ENCODE assay signal across 20 cellular contexts in genomic region chr16:15854906-15855703, GRCh38. TPM values are rescaled to one million over a fixed set of nuclear protein-coding genes. Genes with fewer than 3 reads are reported as not detected.
DNase-seq lines count a peak whose midpoint lies in the region; ATAC-seq, FAIRE-seq and TF ChIP-seq lines count a peak whose summit lies in the region.
"Had no signal": no experiment of that assay in that cellular context is flagged by ENCODE, and none has a peak within 500 bp of the region (broad histone marks: within the 10 kb centered on the region; RNA-seq: fewer than 3 reads in every experiment).

No MANE protein-coding gene starts in this region.

- no peak overlapping the region for H3K4me2 ChIP-seq in K562 (ENCODE audit: insufficient read depth, low read length)

- peaks cover 33 to 61% of the 10 kb centered on the region in 2 experiments for H3K27me3 ChIP-seq in K562 (ENCODE audit: control insufficient read depth in 2 of 2, insufficient read depth in 2 of 2, low read length in 2 of 2)

- H3K4me3 ChIP-seq in K562 = no peak overlapping the region
- H3K4me3 ChIP-seq: skin epidermis had no signal

- TF ChIP-seq POLR2A in K562 (conservative IDR thresholded peaks at IDR 0.05) = no peak

- no peak for FAIRE-seq in K562 (lab: Jason Lieb, UNC)
- FAIRE-seq: colon, H1, HTR-8/SVneo had no signal

- no peak overlapping the region for H2AFZ ChIP-seq in K562 (ENCODE audit: low read depth, low read length)

- no peaks in the 10 kb centered on the region for H3K9me3 Mint-ChIP-seq in stimulated activated memory B cell treated with anti-CD40 and anti-IgM and Interleukin-4, amounts not matched to agents 10 μg/mL and 1 μg/mL and 100 μg/mL, for 72 hours
- H3K9me3 Mint-ChIP-seq in activated CD8-positive, alpha-beta memory T cell treated with anti-CD3 and anti-CD28 coated beads, Interleukin-2, amount 10 ng/mL, durations not matched to agents 7 days and 5 days (ENCODE audit: low read depth) = no peaks in the 10 kb centered on the region
- H3K9me3 Mint-ChIP-seq: T-cell had no signal

- POLR2A ChIA-PET in K562 (lab: Yijun Ruan, JAX) = no interaction called here

- WGBS in K562 (ENCODE audit: insufficient coverage, low coverage, missing lambda C conversion rate) = 4% methylated on average over 15 of the region's 15 CpGs

- in situ Hi-C loops in K562 (cut with MboI) = no loop called here

- H3K27ac Mint-ChIP-seq in stimulated activated memory B cell treated with anti-CD40 and anti-IgM and Interleukin-4, amounts not matched to agents 10 μg/mL and 1 μg/mL and 100 μg/mL, for 72 hours = no peak overlapping the region
- H3K27ac Mint-ChIP-seq in activated CD8-positive, alpha-beta memory T cell treated with anti-CD3 and anti-CD28 coated beads, Interleukin-2, amount 10 ng/mL, durations not matched to agents 7 days and 5 days = no peak overlapping the region
- H3K27ac Mint-ChIP-seq: T-cell had no signal

- no peak for TF ChIP-seq RAD21 in K562 (CRISPR knock-in tag; conservative IDR thresholded peaks at IDR 0.05 in 1 of 2, IDR thresholded peaks at IDR 0.05 in 1 of 2)

- H3K9me3 ChIP-seq in K562 (replicated peaks; ENCODE audit: control insufficient read depth, insufficient read depth, low read depth, low read length) = no peaks in the 10 kb centered on the region
- H3K9me3 ChIP-seq: tibial nerve had no signal

- no peak for DNase-seq in K562 (ENCODE audit: extremely low read depth in 1 of 4, low spot score in 3 of 4)
- DNase-seq in NCI-H774 (lab: John Stamatoyannopoulos, UW) = no peak
- DNase-seq in stimulated activated CD4-positive, alpha-beta T cell treated with anti-CD3 and anti-CD28 coated beads, Interleukin-4, amount 100 ng/mL, for 4 hours = no peak
- no peak for DNase-seq in activated CD8-positive, alpha-beta memory T cell treated with anti-CD3 and anti-CD28 coated beads, Interleukin-2, amount 10 ng/mL, durations not matched to agents 7 days and 5 days
- DNase-seq in hepatic stellate cell (ENCODE audit: low spot score) = no peak
- DNase-seq: activated CD4-positive, CD25-positive, alpha-beta regulatory T cell treated with anti-CD3 and anti-CD28 coated beads, Interleukin-2, amount 50 U/mL, for 72 hours; activated T-cell treated with anti-CD3 and anti-CD28 coated beads, Interleukin-2, amount 50 U/mL, for 1 hour; hippocampal formation; NCI-H446; T-cell had no signal

- no peaks in the 10 kb centered on the region for H3K9me1 ChIP-seq in K562 (ENCODE audit: control insufficient read depth, insufficient read depth, low read length)

- ATAC-seq in GM18502 (IDR thresholded peaks at IDR 0.05; ENCODE audit: poor library complexity, unreplicated experiment) = peak; percentile 16
- ATAC-seq in HG02642 (IDR thresholded peaks at IDR 0.05; ENCODE audit: poor library complexity, unreplicated experiment) = peak; percentile 18
- no peak for ATAC-seq in K562
- ATAC-seq in stimulated activated memory B cell treated with anti-CD40 and anti-IgM and Interleukin-4, amounts not matched to agents 10 μg/mL and 1 μg/mL and 100 μg/mL, for 72 hours = no peak
- no peak for ATAC-seq in activated CD8-positive, alpha-beta memory T cell treated with anti-CD3 and anti-CD28 coated beads, Interleukin-2, amount 10 ng/mL, durations not matched to agents 7 days and 5 days
- ATAC-seq: Panc1, T-cell had no signal

- CTCF ChIA-PET in K562 (lab: Yijun Ruan, JAX; ENCODE audit: low intra/inter-chr PET ratio) = no interaction called here
- CTCF ChIA-PET in activated CD8-positive, alpha-beta memory T cell treated with anti-CD3 and anti-CD28 coated beads, Interleukin-2, amount 10 ng/mL, durations not matched to agents 7 days and 5 days (lab: Charles Lee) = interaction anchor here (0.6 kb wide), 2 partner anchors 86 to 864 kb away, joined by 3 to 4 read pairs; no protein-coding TSS in a partner anchor

- H3K36me3 ChIP-seq in K562 (ENCODE audit: control insufficient read depth, insufficient read depth, low read length) = no peaks in the 10 kb centered on the region
- H3K36me3 ChIP-seq: tibial nerve had no signal

- peak overlapping the region; percentile 57 for H3K4me3 Mint-ChIP-seq in stimulated activated memory B cell treated with anti-CD40 and anti-IgM and Interleukin-4, amounts not matched to agents 10 μg/mL and 1 μg/mL and 100 μg/mL, for 72 hours
- no peak overlapping the region for H3K4me3 Mint-ChIP-seq in activated CD8-positive, alpha-beta memory T cell treated with anti-CD3 and anti-CD28 coated beads, Interleukin-2, amount 10 ng/mL, durations not matched to agents 7 days and 5 days
- H3K4me3 Mint-ChIP-seq: T-cell had no signal

- H3K27me3 Mint-ChIP-seq in stimulated activated memory B cell treated with anti-CD40 and anti-IgM and Interleukin-4, amounts not matched to agents 10 μg/mL and 1 μg/mL and 100 μg/mL, for 72 hours = peaks cover 22% of the 10 kb centered on the region
- peaks cover 50% of the 10 kb centered on the region for H3K27me3 Mint-ChIP-seq in activated CD8-positive, alpha-beta memory T cell treated with anti-CD3 and anti-CD28 coated beads, Interleukin-2, amount 10 ng/mL, durations not matched to agents 7 days and 5 days

- no peaks in the 10 kb centered on the region for H4K20me1 ChIP-seq in K562 (replicated peaks; ENCODE audit: control insufficient read depth, insufficient read depth, low read length)

- H3K27ac ChIP-seq in K562 (ENCODE audit: extremely low read depth, low read depth, low read length) = no peak overlapping the region
- H3K27ac ChIP-seq: skin epidermis had no signal

- H3K9ac ChIP-seq in K562 (ENCODE audit: insufficient read depth in 1 of 2, low read depth in 2 of 2, low read length in 2 of 2) = no peak overlapping the region

- H3K36me3 Mint-ChIP-seq in stimulated activated memory B cell treated with anti-CD40 and anti-IgM and Interleukin-4, amounts not matched to agents 10 μg/mL and 1 μg/mL and 100 μg/mL, for 72 hours = no peaks in the 10 kb centered on the region
- peaks cover 2% of the 10 kb centered on the region for H3K36me3 Mint-ChIP-seq in activated CD8-positive, alpha-beta memory T cell treated with anti-CD3 and anti-CD28 coated beads, Interleukin-2, amount 10 ng/mL, durations not matched to agents 7 days and 5 days

- H3K4me1 Mint-ChIP-seq in stimulated activated memory B cell treated with anti-CD40 and anti-IgM and Interleukin-4, amounts not matched to agents 10 μg/mL and 1 μg/mL and 100 μg/mL, for 72 hours = peaks cover 28% of the 10 kb centered on the region
- peaks cover 8% of the 10 kb centered on the region for H3K4me1 Mint-ChIP-seq in activated CD8-positive, alpha-beta memory T cell treated with anti-CD3 and anti-CD28 coated beads, Interleukin-2, amount 10 ng/mL, durations not matched to agents 7 days and 5 days

- peaks cover 0 to 13% of the 10 kb centered on the region in 2 experiments; a peak in 2 of 5 replicates for H3K4me1 ChIP-seq in K562 (replicated peaks in 1 of 2; ENCODE audit: control insufficient read depth in 2 of 2, insufficient read depth in 2 of 2, low read length in 2 of 2)

- no peaks in the 10 kb centered on the region for H3K79me2 ChIP-seq in K562 (ENCODE audit: control insufficient read depth, insufficient read depth, low read length)

- no peak for TF ChIP-seq EP300 in K562 (IDR thresholded peaks at IDR 0.05; ENCODE audit: low read length)

- intact Hi-C loops in K562 (cut with micrococcal nuclease) = no loop called here

- TF ChIP-seq CTCF in K562 (IDR thresholded peaks at IDR 0.05 in 2 of 3, conservative IDR thresholded peaks at IDR 0.05 in 1 of 3; ENCODE audit: insufficient read depth in 2 of 3, low read depth in 1 of 3, low read length in 3 of 3) = no peak

- BruUV-seq in K562 (replicated peaks; lab: Mats Ljungman, UMichigan) = no TSS peak

RNA-seq across cellular contexts. Expression of gene MYH11, which starts 1.7 kb away (rescaled TPM):
- total RNA-seq in K562 (2011; cell fraction: chromatin; rRNA removed; ENCODE audit: low replicate concordance) = not detected in 2 replicates
- not detected in 2 replicates for total RNA-seq in K562 (2011; cell fraction: nucleolus; rRNA removed)
- total RNA-seq in K562 (2011; cell fraction: nucleoplasm; rRNA removed) = 0.15 TPM in 1 of 2 replicates, not detected in the other
- total RNA-seq in K562 (2014; rRNA removed) = 0.05 TPM in 1 of 2 replicates, not detected in the other
- not detected in 2 replicates for total RNA-seq in K562 (2014; rRNA removed; fragmentation: Illumina TruSeq; extraction: Trizol)
- not detected in 2 replicates for total RNA-seq in K562 (2015; rRNA removed; fragmentation: Illumina TruSeq; extraction: Trizol)
- total RNA-seq in K562 (2021) = 0.47 and 0.78 TPM in 2 replicates
- polyA plus RNA-seq in K562 (2011; rRNA removed) = not detected in 2 replicates
- polyA plus RNA-seq in K562 (2011; cell fraction: cytosol; rRNA removed) = not detected in 2 replicates
- not detected in 2 replicates for polyA plus RNA-seq in K562 (2011; cell fraction: nucleus; rRNA removed)
- polyA plus RNA-seq in K562 (2012) = 0.21 and 0.22 TPM in 2 replicates
- 0.03 TPM in 1 of 2 replicates, not detected in the other for polyA plus RNA-seq in K562 (2014; fragmentation: Illumina TruSeq; extraction: Trizol)
- under 1 TPM; 0.07 to 0.10 TPM for polyA plus RNA-seq in K562 (2014; fragmentation: Nextera tagmentation; extraction: Ambion mirVana)
- polyA plus RNA-seq in K562 (2014; rRNA removed) = 0.04 TPM in 1 of 2 replicates, not detected in the other
- not detected in 2 replicates for polyA minus RNA-seq in K562 (2011; rRNA and poly(A)+ RNA removed)
- not detected in 2 replicates for polyA minus RNA-seq in K562 (2011; cell fraction: cytosol; rRNA and poly(A)+ RNA removed)
- 0.11 TPM in 1 of 2 replicates, not detected in the other for polyA minus RNA-seq in K562 (2011; cell fraction: nucleus; rRNA and poly(A)+ RNA removed)
- total RNA-seq in activated CD8-positive, alpha-beta memory T cell treated with anti-CD3 and anti-CD28 coated beads, Interleukin-2, amount 10 ng/mL, durations not matched to agents 7 days and 5 days = under 1 TPM in 1 of 2 experiments, not detected in 1; 0.06 TPM
- total RNA-seq: epithelial cell of proximal tubule had no signal

RNA-seq across cellular contexts. Expression of gene CEP20, which starts 33.3 kb away (rescaled TPM):
- 16.8 and 17.6 TPM in 2 replicates for total RNA-seq in K562 (2011; cell fraction: chromatin; rRNA removed; ENCODE audit: low replicate concordance)
- total RNA-seq in K562 (2011; cell fraction: nucleolus; rRNA removed) = 6.5 and 8.6 TPM in 2 replicates
- 16.4 and 23.5 TPM in 2 replicates for total RNA-seq in K562 (2011; cell fraction: nucleoplasm; rRNA removed)
- total RNA-seq in K562 (2014; rRNA removed) (41.3 and 44.9 TPM in 2 replicates), K562 (2014; rRNA removed; fragmentation: Illumina TruSeq; extraction: Trizol) (102 and 119 TPM in 2 replicates), K562 (2015; rRNA removed; fragmentation: Illumina TruSeq; extraction: Trizol) (91.8 and 104 TPM in 2 replicates), K562 (2021) (61.2 and 74.2 TPM in 2 replicates)
- polyA plus RNA-seq in K562 (2011; rRNA removed) (117 and 119 TPM in 2 replicates), K562 (2014; fragmentation: Illumina TruSeq; extraction: Trizol) (93.3 and 113 TPM in 2 replicates), K562 (2014; fragmentation: Nextera tagmentation; extraction: Ambion mirVana) (100 to 1,000 TPM; 107 to 150 TPM), K562 (2014; rRNA removed) (66.4 and 70.1 TPM in 2 replicates)
- polyA plus RNA-seq in K562 (2011; cell fraction: cytosol; rRNA removed) = 15.8 and 39.6 TPM in 2 replicates
- polyA plus RNA-seq in K562 (2011; cell fraction: nucleus; rRNA removed) = 12.5 and 15.1 TPM in 2 replicates
- 63.4 and 74.9 TPM in 2 replicates for polyA plus RNA-seq in K562 (2012)
- polyA minus RNA-seq in K562 (2011; rRNA and poly(A)+ RNA removed) = 62.0 and 96.6 TPM in 2 replicates
- polyA minus RNA-seq in K562 (2011; cell fraction: cytosol; rRNA and poly(A)+ RNA removed) = 27.4 and 29.0 TPM in 2 replicates
- 5.4 and 10.9 TPM in 2 replicates for polyA minus RNA-seq in K562 (2011; cell fraction: nucleus; rRNA and poly(A)+ RNA removed)
- 10 to 100 TPM; 30.6 to 43.6 TPM for total RNA-seq in activated CD8-positive, alpha-beta memory T cell treated with anti-CD3 and anti-CD28 coated beads, Interleukin-2, amount 10 ng/mL, durations not matched to agents 7 days and 5 days

Comparison
In these comparisons a context has a peak if more than half of its experiments do, and no peak if none do; other contexts are left out.
1. ATAC-seq: peak in GM18502 (single experiment) and HG02642 (single experiment); none in K562 (single experiment), stimulated activated memory B cell treated with anti-CD40 and anti-IgM and Interleukin-4, amounts not matched to agents 10 μg/mL and 1 μg/mL and 100 μg/mL, for 72 hours (single experiment) and activated CD8-positive, alpha-beta memory T cell treated with anti-CD3 and anti-CD28 coated beads, Interleukin-2, amount 10 ng/mL, durations not matched to agents 7 days and 5 days (single experiment).